1 cellular context compared by ENCODE assay signal in genomic region chr12:1630081-1630826, GRCh38.
TF ChIP-seq lines count a peak whose summit lies in the region.

No MANE protein-coding gene starts in this region.

TF ChIP-seq in H1, 55 proteins besides CTCF, POLR2A, EP300 and RAD21 (continued from another document):
- no peak for TF ChIP-seq POU5F1 (IDR thresholded peaks at IDR 0.05; ENCODE audit: low read depth, low read length)
- no peak for TF ChIP-seq EGR1 (IDR thresholded peaks at IDR 0.05; ENCODE audit: borderline replicate concordance, low read depth, low read length)
- no peak for TF ChIP-seq KDM4A (IDR thresholded peaks at IDR 0.05; ENCODE audit: low read depth, low read length, severe bottlenecking)
- TF ChIP-seq E2F6 (IDR thresholded peaks at IDR 0.05) = 0 out of 2 replicates have a peak, but pooled peaks have one; percentile 29
- no peak for TF ChIP-seq BACH1 (IDR thresholded peaks at IDR 0.05; ENCODE audit: low read length)
- TF ChIP-seq ZNF274 (IDR thresholded peaks at IDR 0.05; ENCODE audit: borderline replicate concordance, extremely low read depth, low read length) = no peak
